ENCODE assay signal across 11 cellular contexts in genomic region chr16:11836653-11837244, GRCh38. TPM values are rescaled to one million over a fixed set of nuclear protein-coding genes. Genes with fewer than 3 reads are reported as not detected.
DNase-seq lines count a peak whose midpoint lies in the region; ATAC-seq, FAIRE-seq and TF ChIP-seq lines count a peak whose summit lies in the region.
"Had no signal": no experiment of that assay in that cellular context is flagged by ENCODE, and none has a peak within 500 bp of the region (broad histone marks: within the 10 kb centered on the region; RNA-seq: fewer than 3 reads in every experiment).

No MANE protein-coding gene starts in this region.

- H3K9me3 ChIP-seq in HepG2 (ENCODE audit: low read length), result no peaks in the 10 kb centered on the region
- H3K9me3 ChIP-seq in right lobe of liver, result no peaks in the 10 kb centered on the region
- H3K9me3 ChIP-seq in adipocyte (ENCODE audit: control insufficient read depth, low read length), result no peaks in the 10 kb centered on the region

- H3K27ac ChIP-seq in HepG2 (ENCODE audit: extremely low read length, insufficient read depth, low read length), result no peak overlapping the region
- H3K27ac ChIP-seq in right lobe of liver, result no peak overlapping the region
- H3K27ac ChIP-seq: C4-2B had no signal

- no peak overlapping the region for H2AFZ ChIP-seq in HepG2 (ENCODE audit: low read length)

- no peak overlapping the region for H3K27ac Mint-ChIP-seq in activated CD4-positive, alpha-beta memory T cell treated with anti-CD3 and anti-CD28 coated beads, Interleukin-2, amount 10 ng/mL, durations not matched to agents 7 days and 5 days

- BruUV-seq in HepG2 (replicated peaks; lab: Mats Ljungman, UMichigan), result no TSS peak

- no peaks in the 10 kb centered on the region for H3K9me3 Mint-ChIP-seq in activated CD4-positive, alpha-beta memory T cell treated with anti-CD3 and anti-CD28 coated beads, Interleukin-2, amount 10 ng/mL, durations not matched to agents 7 days and 5 days

- H3K9ac ChIP-seq in HepG2 (ENCODE audit: insufficient read depth, low read depth, low read length), result no peak overlapping the region
- H3K9ac ChIP-seq in adipocyte (ENCODE audit: low read length), result no peak overlapping the region

- H3K27me3 ChIP-seq in HepG2 (ENCODE audit: control insufficient read depth in 1 of 2, insufficient read depth in 2 of 2, low read length in 2 of 2) (no peaks in the 10 kb centered on the region), right lobe of liver (no peaks in the 10 kb centered on the region), adipocyte (replicated peaks; ENCODE audit: control insufficient read depth, insufficient read depth, low read length) (no peaks in the 10 kb centered on the region)

- no peaks in the 10 kb centered on the region for H3K27me3 Mint-ChIP-seq in activated CD4-positive, alpha-beta memory T cell treated with anti-CD3 and anti-CD28 coated beads, Interleukin-2, amount 10 ng/mL, durations not matched to agents 7 days and 5 days

- peaks cover 42% of the 10 kb centered on the region for H3K36me3 Mint-ChIP-seq in activated CD4-positive, alpha-beta memory T cell treated with anti-CD3 and anti-CD28 coated beads, Interleukin-2, amount 10 ng/mL, durations not matched to agents 7 days and 5 days (ENCODE audit: low read depth)

- H3K4me1 Mint-ChIP-seq in activated CD4-positive, alpha-beta memory T cell treated with anti-CD3 and anti-CD28 coated beads, Interleukin-2, amount 10 ng/mL, durations not matched to agents 7 days and 5 days, result no peaks in the 10 kb centered on the region

- in situ Hi-C loops in HepG2 (cut with HindIII; ENCODE audit: extremely low pct_ligation_motif_present, low pct_unique_long_range_greater_than_20kb), result no loop called here

- ATAC-seq in HepG2 (peak; percentile 18; the same call in 2 of the 3 replicates), right lobe of liver (no peak), GM18517 (IDR thresholded peaks at IDR 0.05; ENCODE audit: unreplicated experiment) (no peak)

- H3K36me3 ChIP-seq in HepG2 (replicated peaks in 1 of 2; ENCODE audit: control insufficient read depth in 1 of 2, insufficient read depth in 2 of 2, low read length in 2 of 2) (peaks cover 40 to 56% of the 10 kb centered on the region in 2 experiments), right lobe of liver (peaks cover 0 to 51% (median 28%) of the 10 kb centered on the region in 4 donors), adipocyte (ENCODE audit: control insufficient read depth, insufficient read depth, low read length, severe bottlenecking) (peaks cover 57% of the 10 kb centered on the region)

- no peak overlapping the region for H3K4me3 ChIP-seq in HepG2 (replicated peaks in 1 of 3; ENCODE audit: insufficient read depth in 1 of 3, low read depth in 2 of 3, low read length in 3 of 3)
- H3K4me3 ChIP-seq in right lobe of liver, result no peak overlapping the region
- no peak overlapping the region for H3K4me3 ChIP-seq in adipocyte (ENCODE audit: low read length)

- intact Hi-C loops in HepG2 (cut with micrococcal nuclease; ENCODE audit: unreplicated experiment), result no loop called here
- intact Hi-C loops in right lobe of liver (cut with DNase I), result no loop called here

- DNase-seq in HepG2 (ENCODE audit: low spot score) (no peak), right lobe of liver (no peak), adipocyte (ENCODE audit: low read depth) (peak; percentile 78), iPS DF 19.7 (ENCODE audit: low read depth, low spot score) (peak; percentile 30), amygdala (lab: John Stamatoyannopoulos, UW) (no peak)
- no peak for DNase-seq in activated CD4-positive, alpha-beta T cell treated with anti-CD3 and anti-CD28 coated beads for 48 hours
- DNase-seq in activated CD4-positive, alpha-beta memory T cell treated with anti-CD3 and anti-CD28 coated beads, Interleukin-2, amount 10 ng/mL, durations not matched to agents 7 days and 5 days, result no peak
- DNase-seq: activated gamma-delta T cell, NCI-H526 had no signal

- CTCF ChIA-PET in HepG2 (lab: Yijun Ruan, JAX; ENCODE audit: low intra/inter-chr PET ratio, low total read pairs), result no interaction called here
- CTCF ChIA-PET in activated CD4-positive, alpha-beta memory T cell treated with anti-CD3 and anti-CD28 coated beads, Interleukin-2, amount 10 ng/mL, durations not matched to agents 7 days and 5 days (lab: Charles Lee), result no interaction called here

- H3K4me3 Mint-ChIP-seq in activated CD4-positive, alpha-beta memory T cell treated with anti-CD3 and anti-CD28 coated beads, Interleukin-2, amount 10 ng/mL, durations not matched to agents 7 days and 5 days, result no peak overlapping the region

- TF ChIP-seq POLR2A in HepG2 (IDR thresholded peaks at IDR 0.05; ENCODE audit: insufficient read depth in 1 of 2, low read depth in 2 of 2, low read length in 2 of 2), result peak in 1 of 2 experiments; percentile 27; a peak in 2 of 4 replicates
- no peak for TF ChIP-seq POLR2A in right lobe of liver (IDR thresholded peaks at IDR 0.05)

- POLR2A ChIA-PET in HepG2 (lab: Yijun Ruan, JAX), result interaction anchor here (0.9 to 7.3 kb wide), 4 partner anchors 10 to 94 kb away, joined by 3 to 72 read pairs (median 18); partner anchors contain the start of genes RSL1D1, TXNDC11 and ZC3H7A
- POLR2A ChIA-PET in activated CD4-positive, alpha-beta memory T cell treated with anti-CD3 and anti-CD28 coated beads, Interleukin-2, amount 10 ng/mL, durations not matched to agents 7 days and 5 days (lab: Charles Lee), result interaction anchor here (1.1 kb wide), 1 partner anchor 8 kb away, joined by 3 read pairs; no protein-coding TSS in a partner anchor

- no peak overlapping the region for H3K4me2 ChIP-seq in HepG2 (ENCODE audit: low read depth, low read length)

- TF ChIP-seq EP300 in HepG2 (IDR thresholded peaks at IDR 0.05; ENCODE audit: low read depth in 2 of 2, low read length in 2 of 2) (no peak), HepG2 (CRISPR knock-in tag; IDR thresholded peaks at IDR 0.05; ENCODE audit: borderline replicate concordance) (no peak)

- 97% methylated on average over 6 of the region's 6 CpGs for WGBS in HepG2 (ENCODE audit: low lambda C conversion rate)
- 95% methylated on average over 6 of the region's 6 CpGs for WGBS in right lobe of liver (ENCODE audit: insufficient coverage, low coverage, low lambda C conversion rate, missing lambda C conversion rate)

- H3K79me2 ChIP-seq in HepG2 (ENCODE audit: insufficient read depth, low read length), result no peaks in the 10 kb centered on the region

- peaks cover 28% of the 10 kb centered on the region for H3K4me1 ChIP-seq in HepG2 (ENCODE audit: insufficient read depth, low read length)
- H3K4me1 ChIP-seq in right lobe of liver, result peaks cover 0 to 13% (median 4%) of the 10 kb centered on the region in 4 donors
- peaks cover 35% of the 10 kb centered on the region for H3K4me1 ChIP-seq in adipocyte (ENCODE audit: control insufficient read depth, insufficient read depth, low read length)

- TF ChIP-seq CTCF in HepG2 (CRISPR knock-in tag; IDR thresholded peaks at IDR 0.05) (no peak), right lobe of liver (IDR thresholded peaks at IDR 0.05) (no peak)

- no peak for TF ChIP-seq RAD21 in HepG2 (CRISPR knock-in tag; IDR thresholded peaks at IDR 0.05)

- no peaks in the 10 kb centered on the region for H4K20me1 ChIP-seq in HepG2 (ENCODE audit: insufficient read depth, low read length)

- no peak for FAIRE-seq in HepG2 (lab: Jason Lieb, UNC)

RNA-seq across cellular contexts. Expression of gene RSL1D1, which starts 14.6 kb away (rescaled TPM):
- total RNA-seq in HepG2 (2016; rRNA removed; fragmentation: Illumina TruSeq; extraction: Trizol) (343 and 502 TPM in 2 replicates), right lobe of liver (10 to 100 TPM; 38.1 to 77.3 (median 54.9) TPM)
- 118 and 139 TPM in 2 replicates for total RNA-seq in HepG2 (2016; cell fraction: cytosol; rRNA removed; fragmentation: Illumina TruSeq; extraction: Trizol; ENCODE audit: low read depth)
- 337 and 511 TPM in 2 replicates for total RNA-seq in HepG2 (2016; cell fraction: insoluble cytoplasmic fraction; rRNA removed; fragmentation: Illumina TruSeq; extraction: Trizol)
- total RNA-seq in HepG2 (2016; cell fraction: membrane; rRNA removed; fragmentation: Illumina TruSeq; extraction: Trizol), result 248 and 308 TPM in 2 replicates
- 210 and 225 TPM in 2 replicates for total RNA-seq in HepG2 (2016; cell fraction: nucleus; rRNA removed; fragmentation: Illumina TruSeq; extraction: Trizol)
- polyA plus RNA-seq in HepG2 (2011; rRNA removed), result 125 and 187 TPM in 2 replicates
- 77.4 and 149 TPM in 2 replicates for polyA plus RNA-seq in HepG2 (2011; cell fraction: cytosol; rRNA removed)
- 15.5 and 28.9 TPM in 2 replicates for polyA plus RNA-seq in HepG2 (2011; cell fraction: nucleus; rRNA removed)
- 330 and 427 TPM in 2 replicates for polyA plus RNA-seq in HepG2 (2012)
- polyA plus RNA-seq in HepG2 (2016; cell fraction: cytosol; fragmentation: Illumina TruSeq; extraction: Trizol; ENCODE audit: low read depth), result 128 and 147 TPM in 2 replicates
- 679 and 682 TPM in 2 replicates for polyA plus RNA-seq in HepG2 (2016; cell fraction: insoluble cytoplasmic fraction; fragmentation: Illumina TruSeq; extraction: Trizol; ENCODE audit: low read depth)
- 277 and 347 TPM in 2 replicates for polyA plus RNA-seq in HepG2 (2016; cell fraction: membrane; fragmentation: Illumina TruSeq; extraction: Trizol; ENCODE audit: low read depth)
- 279 and 286 TPM in 2 replicates for polyA plus RNA-seq in HepG2 (2016; cell fraction: nucleus; fragmentation: Illumina TruSeq; extraction: Trizol; ENCODE audit: insufficient read depth, low read depth)
- 28.2 and 33.4 TPM in 2 replicates for polyA minus RNA-seq in HepG2 (2011; rRNA and poly(A)+ RNA removed; ENCODE audit: low replicate concordance)
- polyA minus RNA-seq in HepG2 (2011; cell fraction: cytosol; rRNA and poly(A)+ RNA removed), result 201 and 239 TPM in 2 replicates
- 96.4 and 115 TPM in 2 replicates for polyA minus RNA-seq in HepG2 (2011; cell fraction: nucleus; rRNA and poly(A)+ RNA removed)
- 100 to 1,000 TPM; 146 to 157 TPM for total RNA-seq in activated CD4-positive, alpha-beta memory T cell treated with anti-CD3 and anti-CD28 coated beads, Interleukin-2, amount 10 ng/mL, durations not matched to agents 7 days and 5 days

RNA-seq across cellular contexts. Expression of gene ZC3H7A, which starts 39.7 kb away (rescaled TPM):
- 29.2 and 51.5 TPM in 2 replicates for total RNA-seq in HepG2 (2016; rRNA removed; fragmentation: Illumina TruSeq; extraction: Trizol)
- 36.4 and 39.0 TPM in 2 replicates for total RNA-seq in HepG2 (2016; cell fraction: cytosol; rRNA removed; fragmentation: Illumina TruSeq; extraction: Trizol; ENCODE audit: low read depth)
- total RNA-seq in HepG2 (2016; cell fraction: insoluble cytoplasmic fraction; rRNA removed; fragmentation: Illumina TruSeq; extraction: Trizol), result 27.9 and 45.5 TPM in 2 replicates
- 21.9 and 22.1 TPM in 2 replicates for total RNA-seq in HepG2 (2016; cell fraction: membrane; rRNA removed; fragmentation: Illumina TruSeq; extraction: Trizol)
- total RNA-seq in HepG2 (2016; cell fraction: nucleus; rRNA removed; fragmentation: Illumina TruSeq; extraction: Trizol), result 62.9 and 69.9 TPM in 2 replicates
- polyA plus RNA-seq in HepG2 (2011; rRNA removed), result 28.4 and 36.8 TPM in 2 replicates
- 17.3 and 26.0 TPM in 2 replicates for polyA plus RNA-seq in HepG2 (2011; cell fraction: cytosol; rRNA removed)
- 65.4 and 82.1 TPM in 2 replicates for polyA plus RNA-seq in HepG2 (2011; cell fraction: nucleus; rRNA removed)
- polyA plus RNA-seq in HepG2 (2012), result 38.8 and 45.6 TPM in 2 replicates
- 7.0 and 7.9 TPM in 2 replicates for polyA plus RNA-seq in HepG2 (2016; cell fraction: cytosol; fragmentation: Illumina TruSeq; extraction: Trizol; ENCODE audit: low read depth)
- polyA plus RNA-seq in HepG2 (2016; cell fraction: insoluble cytoplasmic fraction; fragmentation: Illumina TruSeq; extraction: Trizol; ENCODE audit: low read depth), result 53.0 and 59.0 TPM in 2 replicates
- 12.7 and 13.1 TPM in 2 replicates for polyA plus RNA-seq in HepG2 (2016; cell fraction: membrane; fragmentation: Illumina TruSeq; extraction: Trizol; ENCODE audit: low read depth)
- 118 and 123 TPM in 2 replicates for polyA plus RNA-seq in HepG2 (2016; cell fraction: nucleus; fragmentation: Illumina TruSeq; extraction: Trizol; ENCODE audit: insufficient read depth, low read depth)
- 15.6 and 21.1 TPM in 2 replicates for polyA minus RNA-seq in HepG2 (2011; rRNA and poly(A)+ RNA removed; ENCODE audit: low replicate concordance)
- polyA minus RNA-seq in HepG2 (2011; cell fraction: cytosol; rRNA and poly(A)+ RNA removed), result 19.2 and 27.3 TPM in 2 replicates
- 93.7 and 101 TPM in 2 replicates for polyA minus RNA-seq in HepG2 (2011; cell fraction: nucleus; rRNA and poly(A)+ RNA removed)
- 10 to 100 TPM; 22.8 to 34.0 (median 26.9) TPM for total RNA-seq in right lobe of liver
- 10 to 100 TPM; 68.9 to 70.9 TPM for total RNA-seq in activated CD4-positive, alpha-beta memory T cell treated with anti-CD3 and anti-CD28 coated beads, Interleukin-2, amount 10 ng/mL, durations not matched to agents 7 days and 5 days

Comparison
In these comparisons a context has a peak if more than half of its experiments do, and no peak if none do; other contexts are left out.
1. DNase-seq: peak in adipocyte (single experiment) and iPS DF 19.7 (single experiment); none in HepG2 (single experiment), right lobe of liver (0 of 3), activated CD4-positive, alpha-beta T cell treated with anti-CD3 and anti-CD28 coated beads for 48 hours (single experiment), amygdala (0 of 56) and activated CD4-positive, alpha-beta memory T cell treated with anti-CD3 and anti-CD28 coated beads, Interleukin-2, amount 10 ng/mL, durations not matched to agents 7 days and 5 days (single experiment).